19 cellular contexts compared by ENCODE assay signal in the genomic region with DNA sequence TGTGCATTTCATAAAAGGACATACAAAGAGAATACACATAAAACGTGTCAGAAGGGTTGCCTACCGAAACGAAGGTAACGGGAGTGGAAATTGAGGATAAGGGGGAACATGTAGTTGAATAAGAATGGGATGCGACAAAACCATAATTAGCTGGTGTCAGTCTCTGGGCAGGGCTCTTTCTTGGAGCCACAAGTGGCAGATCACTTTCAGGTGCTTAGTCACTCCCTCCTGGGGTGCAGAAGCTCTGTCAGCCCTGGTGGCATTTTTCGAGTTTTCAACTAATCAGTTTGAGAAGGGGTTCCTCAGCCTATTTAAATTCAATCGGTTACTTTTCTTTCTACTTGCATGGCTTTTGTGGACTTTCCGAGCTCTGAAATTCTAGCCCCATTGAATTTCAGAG.
"Had no signal": no experiment of that assay in that cellular context is flagged by ENCODE, and none has a peak within 500 bp of the region (broad histone marks: within the 10 kb centered on the region; RNA-seq: fewer than 3 reads in every experiment).

No MANE protein-coding gene starts in this region.

- H3K79me2 ChIP-seq: parathyroid adenoma had no signal

- H3K27ac ChIP-seq: colonic mucosa, esophagus squamous epithelium, heart right ventricle, lower lobe of right lung, parathyroid adenoma, right lobe of liver, thoracic aorta, tibial nerve, upper lobe of left lung had no signal

- H3K9ac ChIP-seq: parathyroid adenoma had no signal

- H3K9me3 ChIP-seq: colonic mucosa, esophagus squamous epithelium, heart right ventricle, lower lobe of right lung, right lobe of liver, thoracic aorta, tibial nerve, upper lobe of left lung had no signal

- H3K36me3 ChIP-seq: colonic mucosa, esophagus squamous epithelium, heart right ventricle, lower lobe of right lung, right lobe of liver, thoracic aorta, tibial nerve, upper lobe of left lung had no signal

- H2AFZ ChIP-seq: parathyroid adenoma had no signal

- H3K4me1 ChIP-seq: colonic mucosa, esophagus squamous epithelium, heart right ventricle, lower lobe of right lung, parathyroid adenoma, right lobe of liver, tibial nerve, upper lobe of left lung had no signal

- ATAC-seq: heart right ventricle; left ventricle myocardium superior; lower lobe of right lung; natural killer cell; right lobe of liver; stimulated activated naive B cell treated with anti-CD40 and anti-IgM and Interleukin-4, amounts not matched to agents 10 μg/mL and 1 μg/mL and 100 μg/mL, for 72 hours had no signal

- DNase-seq: colonic mucosa; effector CD8-positive, alpha-beta T cell; esophagus squamous epithelium; foreskin melanocyte; glutamatergic neuron; heart right ventricle; hippocampal formation; left ventricle myocardium superior; lower lobe of right lung; natural killer cell; right lobe of liver; small intestine; stimulated activated CD4-positive, alpha-beta T cell treated with anti-CD3 and anti-CD28 coated beads, Interleukin-15, amount 100 ng/mL, for 24 hours; stimulated activated CD4-positive, alpha-beta T cell treated with anti-CD3 and anti-CD28 coated beads, Interleukin-2, amount 100 ng/mL, for 48 hours; stimulated activated naive B cell treated with anti-CD40 and anti-IgM and Interleukin-4, amounts not matched to agents 10 μg/mL and 1 μg/mL and 100 μg/mL, for 72 hours; upper lobe of left lung had no signal

- H3K4me3 ChIP-seq: colonic mucosa, esophagus squamous epithelium, heart right ventricle, lower lobe of right lung, right lobe of liver, thoracic aorta, tibial nerve, upper lobe of left lung had no signal

- H3K27me3 ChIP-seq: colonic mucosa, right lobe of liver, tibial nerve, upper lobe of left lung had no signal
